In genomic region chr4:2839060-2839459, GRCh38 we compare ENCODE assay signal across 17 cellular contexts. TPM values are rescaled to one million over a fixed set of nuclear protein-coding genes. Genes with fewer than 3 reads are reported as not detected.
DNase-seq lines count a peak whose midpoint lies in the region; ATAC-seq and TF ChIP-seq lines count a peak whose summit lies in the region.
"Had no signal": no experiment of that assay in that cellular context is flagged by ENCODE, and none has a peak within 500 bp of the region (broad histone marks: within the 10 kb centered on the region; RNA-seq: fewer than 3 reads in every experiment).

No MANE protein-coding gene starts in this region.

- H3K4me2 ChIP-seq in DOHH2 (ENCODE audit: low read length) = peak overlapping the region; percentile 75; the same call in 1 of the 2 replicates

- peaks cover 53% of the 10 kb centered on the region for H3K4me1 ChIP-seq in DOHH2 (ENCODE audit: control insufficient read depth, low read length)
- H3K4me1 ChIP-seq in A673 (ENCODE audit: insufficient read depth, low read length, poor library complexity, severe bottlenecking) = peaks cover 27% of the 10 kb centered on the region

- POLR2A ChIA-PET in CD4-positive, alpha-beta T cell (lab: Charles Lee) = interaction anchor here (0.7 to 3.7 kb wide), 13 partner anchors 9 to 124 kb away, joined by 3 to 24 read pairs (median 4); partner anchors contain the start of genes GRK4, NOP14 and TNIP2
- POLR2A ChIA-PET in naive thymus-derived CD8-positive, alpha-beta T cell (lab: Charles Lee) = interaction anchor here (0.7 to 6.4 kb wide), 11 partner anchors 11 to 403 kb away, joined by 3 to 62 read pairs (median 3); no protein-coding TSS in a partner anchor
- POLR2A ChIA-PET in A673 (lab: Charles Lee; ENCODE audit: low non-redundant PET) = interaction anchor here (0.6 to 0.7 kb wide), 2 partner anchors 23 to 201 kb away, joined by 3 read pairs; no protein-coding TSS in a partner anchor

- H3K27ac Mint-ChIP-seq in CD4-positive, alpha-beta T cell = peak overlapping the region; percentile 89
- H3K27ac Mint-ChIP-seq in naive thymus-derived CD8-positive, alpha-beta T cell = peak overlapping the region; percentile 86 to 99 (median 92)

- no peak for DNase-seq in CD4-positive, alpha-beta T cell
- peak; percentile 5 to 12 for DNase-seq in activated T-cell treated with anti-CD3 and anti-CD28 coated beads, Interleukin-2, amount 50 U/mL, for 48 hours
- peak in 1 of 10 donors; percentile 0 for DNase-seq in naive thymus-derived CD8-positive, alpha-beta T cell
- no peak for DNase-seq in SKM-1 treated with dmso at 0.1 percent for 144 hours (lab: John Stamatoyannopoulos, UW; ENCODE audit: unreplicated experiment)
- no peak for DNase-seq in A673 (ENCODE audit: low spot score)
- DNase-seq in UCSD-AML1 (lab: John Stamatoyannopoulos, UW; ENCODE audit: unreplicated experiment) = no peak
- DNase-seq: AML-193; amniotic stem cell; GM23248; NCI-H1048; NCI-H2171; NCI-H82; stimulated activated CD4-positive, alpha-beta T cell treated with anti-CD3 and anti-CD28 coated beads, Interleukin-4, amount 100 ng/mL, for 24 hours had no signal

- peaks cover under 1% of the 10 kb centered on the region; the same call in 1 of the 2 replicates for H3K79me2 ChIP-seq in DOHH2 (ENCODE audit: control insufficient read depth, low read length)

- H3K36me3 ChIP-seq in DOHH2 (ENCODE audit: control insufficient read depth, low read length) (no peaks in the 10 kb centered on the region), A673 (ENCODE audit: insufficient read depth, low read length, poor library complexity, severe bottlenecking) (no peaks in the 10 kb centered on the region)
- H3K36me3 ChIP-seq: thoracic aorta had no signal

- H3K9me3 ChIP-seq in CD4-positive, alpha-beta T cell (ENCODE audit: control insufficient read depth, low read length) = no peaks in the 10 kb centered on the region
- no peaks in the 10 kb centered on the region for H3K9me3 ChIP-seq in DOHH2 (ENCODE audit: control insufficient read depth, insufficient read depth, low read length)
- no peaks in the 10 kb centered on the region for H3K9me3 ChIP-seq in A673 (ENCODE audit: low read depth, low read length, poor library complexity, severe bottlenecking)
- H3K9me3 ChIP-seq: thoracic aorta had no signal

- peaks cover 59% of the 10 kb centered on the region for H3K4me1 Mint-ChIP-seq in CD4-positive, alpha-beta T cell (ENCODE audit: low read depth)
- H3K4me1 Mint-ChIP-seq in naive thymus-derived CD8-positive, alpha-beta T cell = peaks cover 29 to 80% (median 70%) of the 10 kb centered on the region in 4 donors

- H3K9me3 Mint-ChIP-seq in CD4-positive, alpha-beta T cell = no peaks in the 10 kb centered on the region
- peaks cover 0 to 12% (median 0%) of the 10 kb centered on the region in 9 donors for H3K9me3 Mint-ChIP-seq in naive thymus-derived CD8-positive, alpha-beta T cell

- peaks cover 9% of the 10 kb centered on the region; the same call in 1 of the 2 replicates for H3F3A ChIP-seq in DOHH2 (ENCODE audit: control insufficient read depth, insufficient read depth)

- no TSS peak for BruUV-seq in A673 (replicated peaks; lab: Mats Ljungman, UMichigan)

- H3K27me3 Mint-ChIP-seq in CD4-positive, alpha-beta T cell = no peaks in the 10 kb centered on the region
- no peaks in the 10 kb centered on the region for H3K27me3 Mint-ChIP-seq in naive thymus-derived CD8-positive, alpha-beta T cell

- H4K20me1 ChIP-seq in DOHH2 (ENCODE audit: control insufficient read depth, insufficient read depth, low read depth, low read length) = peaks cover 7% of the 10 kb centered on the region; the same call in 1 of the 2 replicates

- no peaks in the 10 kb centered on the region for H3K27me3 ChIP-seq in CD4-positive, alpha-beta T cell (ENCODE audit: control insufficient read depth, insufficient read depth, low read length)
- H3K27me3 ChIP-seq in DOHH2 (ENCODE audit: control insufficient read depth, low read length) (no peaks in the 10 kb centered on the region), A673 (replicated peaks; ENCODE audit: insufficient read depth, low read depth, low read length, poor library complexity) (no peaks in the 10 kb centered on the region)

- peak overlapping the region; percentile 86 for H3K4me3 Mint-ChIP-seq in CD4-positive, alpha-beta T cell
- H3K4me3 Mint-ChIP-seq in naive thymus-derived CD8-positive, alpha-beta T cell = peak overlapping the region; percentile 70 to 95 (median 87)

- H3K4me3 ChIP-seq in DOHH2 (ENCODE audit: low read length) (no peak overlapping the region), A673 (ENCODE audit: low read depth, low read length, poor library complexity, severe bottlenecking) (no peak overlapping the region)
- H3K4me3 ChIP-seq: GM23248 had no signal

- no peaks in the 10 kb centered on the region for H3K9me2 ChIP-seq in DOHH2 (replicated peaks; ENCODE audit: control insufficient read depth, low read length)

- intact Hi-C loops in CD4-positive, alpha-beta T cell (cut with DNase I, micrococcal nuclease) = loop anchor here (5.0 kb wide), 2 partner anchors 42 to 77 kb away; no protein-coding TSS in a partner anchor
- intact Hi-C loops in A673 (cut with micrococcal nuclease; ENCODE audit: unreplicated experiment) = no loop called here

- peak overlapping the region; percentile 76 for H3K27ac ChIP-seq in CD4-positive, alpha-beta T cell (ENCODE audit: low read depth, low read length)
- H3K27ac ChIP-seq in DOHH2 (ENCODE audit: low read depth, low read length) (no peak overlapping the region), A673 (ENCODE audit: low read depth, low read length, poor library complexity, severe bottlenecking) (no peak overlapping the region)
- H3K27ac ChIP-seq: VCaP had no signal

- no peak for ATAC-seq in CD4-positive, alpha-beta T cell (ENCODE audit: poor library complexity)
- no peak for ATAC-seq in naive thymus-derived CD8-positive, alpha-beta T cell
- ATAC-seq in GM18861 (IDR thresholded peaks at IDR 0.05; ENCODE audit: unreplicated experiment) = no peak

- CTCF ChIA-PET in CD4-positive, alpha-beta T cell (lab: Charles Lee) = interaction anchor here (1.6 kb wide), 1 partner anchor 20 kb away, joined by 3 read pairs; no protein-coding TSS in a partner anchor
- CTCF ChIA-PET in A673 (lab: Charles Lee) = no interaction called here

- peaks cover 8% of the 10 kb centered on the region for H3K36me3 Mint-ChIP-seq in CD4-positive, alpha-beta T cell (ENCODE audit: low read depth)
- peaks cover 0 to 4% (median 0%) of the 10 kb centered on the region in 3 donors for H3K36me3 Mint-ChIP-seq in naive thymus-derived CD8-positive, alpha-beta T cell

- TF ChIP-seq CTCF in CD4-positive, alpha-beta T cell (IDR thresholded peaks at IDR 0.05) = no peak
- TF ChIP-seq CTCF in DOHH2 (IDR thresholded peaks at IDR 0.05; ENCODE audit: low read depth, low read length, poor library complexity, severe bottlenecking) = no peak
- TF ChIP-seq CTCF in A673 (conservative IDR thresholded peaks at IDR 0.05; ENCODE audit: low read depth, low read length) = no peak

RNA-seq across cellular contexts. Expression of gene ADD1, which starts 4.6 kb away (rescaled TPM):
- total RNA-seq in CD4-positive, alpha-beta T cell = 100 to 1,000 TPM; 153 TPM
- 100 to 1,000 TPM; 302 to 309 TPM for total RNA-seq in naive thymus-derived CD8-positive, alpha-beta T cell
- 100 to 1,000 TPM; 129 to 151 (median 150) TPM for polyA plus RNA-seq in naive thymus-derived CD8-positive, alpha-beta T cell
- 232 and 237 TPM in 2 replicates for total RNA-seq in A673 (2021)

RNA-seq across cellular contexts. Expression of gene SH3BP2, which starts 46.2 kb away (rescaled TPM):
- 10 to 100 TPM; 30.1 to 30.5 TPM for total RNA-seq in CD4-positive, alpha-beta T cell
- total RNA-seq in naive thymus-derived CD8-positive, alpha-beta T cell = 10 to 100 TPM; 27.8 to 28.3 TPM
- 10 to 100 TPM in 1 of 3 donors, 1 to 10 TPM in 2; 4.8 to 10.8 (median 5.4) TPM for polyA plus RNA-seq in naive thymus-derived CD8-positive, alpha-beta T cell
- total RNA-seq in A673 (2021) = 34.4 and 37.7 TPM in 2 replicates

Comparison
In these comparisons a context has a peak if more than half of its experiments do, and no peak if none do; other contexts are left out.
1. DNase-seq: peak in activated T-cell treated with anti-CD3 and anti-CD28 coated beads, Interleukin-2, amount 50 U/mL, for 48 hours (2 of 2); none in CD4-positive, alpha-beta T cell (0 of 10), SKM-1 treated with dmso at 0.1 percent for 144 hours (single experiment), A673 (single experiment) and UCSD-AML1 (single experiment).